In the genomic region with DNA sequence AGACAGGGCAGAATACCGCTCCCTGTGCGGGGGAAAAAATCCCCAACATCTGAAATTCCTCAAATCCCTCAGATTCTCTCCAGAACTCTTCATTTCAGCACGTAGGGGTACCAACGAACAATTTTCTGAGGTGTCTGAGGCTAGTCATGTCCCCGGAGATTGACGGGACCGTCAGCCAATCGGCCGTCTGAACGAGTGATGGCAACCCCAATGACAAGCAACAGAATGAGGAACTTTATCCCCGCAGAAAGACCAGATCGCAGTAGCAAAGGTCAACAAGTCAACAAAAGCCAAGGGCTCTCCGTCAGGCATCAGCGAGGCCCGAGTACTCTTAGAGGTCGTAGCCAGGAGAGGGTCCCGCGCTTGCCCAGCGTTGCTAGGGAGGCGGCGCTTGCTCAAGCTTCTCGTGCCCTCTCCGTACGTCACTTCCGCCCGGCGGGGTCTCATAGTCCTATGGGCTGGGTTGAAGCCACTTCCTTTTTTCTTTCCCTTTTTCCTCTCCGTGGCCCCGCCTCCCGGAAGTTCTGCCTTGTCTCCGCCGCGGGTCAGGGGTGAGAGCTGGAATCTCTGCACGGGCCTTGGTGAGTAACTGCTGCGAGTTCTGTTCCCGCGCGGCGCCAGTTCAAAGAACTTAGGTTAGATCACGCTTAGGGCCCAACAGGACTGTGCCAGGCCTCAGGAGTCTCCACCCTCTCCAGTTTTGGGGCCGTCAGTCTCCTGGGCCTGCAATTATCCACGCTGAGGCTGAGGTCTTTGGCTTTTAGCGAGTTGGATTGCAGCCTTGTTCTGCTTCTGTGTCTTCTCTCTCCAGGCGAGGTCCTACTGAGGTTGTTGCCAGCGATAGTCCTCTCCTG, we compare ENCODE assay signal across 8 cellular contexts. TPM values are rescaled to one million over a fixed set of nuclear protein-coding genes. Genes with fewer than 3 reads are reported as not detected.
DNase-seq lines count a peak whose midpoint lies in the region; TF ChIP-seq lines count a peak whose summit lies in the region.

A gene with protein sequence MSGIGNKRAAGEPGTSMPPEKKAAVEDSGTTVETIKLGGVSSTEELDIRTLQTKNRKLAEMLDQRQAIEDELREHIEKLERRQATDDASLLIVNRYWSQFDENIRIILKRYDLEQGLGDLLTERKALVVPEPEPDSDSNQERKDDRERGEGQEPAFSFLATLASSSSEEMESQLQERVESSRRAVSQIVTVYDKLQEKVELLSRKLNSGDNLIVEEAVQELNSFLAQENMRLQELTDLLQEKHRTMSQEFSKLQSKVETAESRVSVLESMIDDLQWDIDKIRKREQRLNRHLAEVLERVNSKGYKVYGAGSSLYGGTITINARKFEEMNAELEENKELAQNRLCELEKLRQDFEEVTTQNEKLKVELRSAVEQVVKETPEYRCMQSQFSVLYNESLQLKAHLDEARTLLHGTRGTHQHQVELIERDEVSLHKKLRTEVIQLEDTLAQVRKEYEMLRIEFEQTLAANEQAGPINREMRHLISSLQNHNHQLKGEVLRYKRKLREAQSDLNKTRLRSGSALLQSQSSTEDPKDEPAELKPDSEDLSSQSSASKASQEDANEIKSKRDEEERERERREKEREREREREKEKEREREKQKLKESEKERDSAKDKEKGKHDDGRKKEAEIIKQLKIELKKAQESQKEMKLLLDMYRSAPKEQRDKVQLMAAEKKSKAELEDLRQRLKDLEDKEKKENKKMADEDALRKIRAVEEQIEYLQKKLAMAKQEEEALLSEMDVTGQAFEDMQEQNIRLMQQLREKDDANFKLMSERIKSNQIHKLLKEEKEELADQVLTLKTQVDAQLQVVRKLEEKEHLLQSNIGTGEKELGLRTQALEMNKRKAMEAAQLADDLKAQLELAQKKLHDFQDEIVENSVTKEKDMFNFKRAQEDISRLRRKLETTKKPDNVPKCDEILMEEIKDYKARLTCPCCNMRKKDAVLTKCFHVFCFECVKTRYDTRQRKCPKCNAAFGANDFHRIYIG (plus strand): TSS at position 520 of the 854 bp plus-strand sequence. CDS start 1,571 bp downstream, outside the sequence.

- in situ Hi-C loops in SK-MEL-5 (cut with HindIII; ENCODE audit: low pct_unique_long_range_greater_than_20kb, low sequenced_read_pairs), result no loop called here

- H3K4me3 ChIP-seq in neuron (ENCODE audit: low read length) (peak within 1 kb of the TSS; percentile 94), subcutaneous abdominal adipose tissue (ENCODE audit: low read depth in 1 of 5, low read length in 5 of 5) (peak within 1 kb of the TSS; percentile 96 to 99 (median 98))

- H3K9ac ChIP-seq in subcutaneous abdominal adipose tissue (ENCODE audit: low read length in 5 of 5), result peak within 1 kb of the TSS; percentile 73 to 96 (median 86)

- H3K27me3 ChIP-seq in neuron (ENCODE audit: insufficient read depth, low read length) (peaks cover 3% of the 10 kb centered on the region), subcutaneous abdominal adipose tissue (ENCODE audit: control insufficient read depth in 5 of 5, insufficient read depth in 4 of 5, low read length in 5 of 5) (no peaks in the 10 kb centered on the region)

- POLR2A ChIA-PET in HEK293T (lab: Yijun Ruan, JAX), result interaction anchor here (0.8 to 2.4 kb wide), 4 partner anchors 40 to 135 kb away, joined by 3 to 11 read pairs (median 7); a partner anchor contains a TSS

- H3K4me1 ChIP-seq in neuron (ENCODE audit: insufficient read depth, low read length) (peaks cover 12% of the 10 kb centered on the region), subcutaneous abdominal adipose tissue (ENCODE audit: control insufficient read depth in 5 of 5, insufficient read depth in 5 of 5, low read length in 5 of 5) (peaks cover 1 to 30% (median 19%) of the 10 kb centered on the region in 5 donors)

- peak within 1 kb of the TSS; percentile 93 for H3K27ac ChIP-seq in subcutaneous abdominal adipose tissue (ENCODE audit: low read depth, low read length)

- H2AFZ ChIP-seq in neuron (ENCODE audit: low read depth, low read length), result peak within 1 kb of the TSS; percentile 98

- no peaks in the 10 kb centered on the region for H3K9me3 ChIP-seq in neuron (ENCODE audit: low read length)
- H3K9me3 ChIP-seq in subcutaneous abdominal adipose tissue (ENCODE audit: control insufficient read depth in 5 of 5, low read length in 5 of 5), result no peaks in the 10 kb centered on the region

- DNase-seq in GF-D8 (lab: John Stamatoyannopoulos, UW) (peak; percentile 94), HEK293T (ENCODE audit: extremely low spot score) (peak; percentile 96), MV-4-11 (lab: John Stamatoyannopoulos, UW) (peak; percentile 99), SK-MEL-5 (ENCODE audit: low read depth, low spot score) (peak; percentile 99), foreskin melanocyte (peak; percentile 99)
- peak; percentile 100 for DNase-seq in activated naive CD4-positive, alpha-beta T cell treated with Interleukin-2 at 50 U/mL for 16 hours

- H3K36me3 ChIP-seq in neuron (ENCODE audit: insufficient read depth, low read length) (peaks cover 26% of the 10 kb centered on the region), subcutaneous abdominal adipose tissue (ENCODE audit: control insufficient read depth in 5 of 5, insufficient read depth in 5 of 5, low read length in 5 of 5) (peaks cover 20 to 28% (median 26%) of the 10 kb centered on the region in 5 donors)

- CTCF ChIA-PET in HEK293T (lab: Yijun Ruan, JAX), result interaction anchor here (1.1 to 1.2 kb wide), 3 partner anchors 74 to 84 kb away, joined by 4 to 6 read pairs (median 5); no protein-coding TSS in a partner anchor

TF ChIP-seq in HEK293T, 16 proteins besides CTCF, POLR2A, EP300 and RAD21:
- TF ChIP-seq LEF1 (IDR thresholded peaks at IDR 0.05; ENCODE audit: borderline replicate concordance), result no peak
- no peak for TF ChIP-seq TARDBP (IDR thresholded peaks at IDR 0.05)
- no peak for TF ChIP-seq FOXA1 (IDR thresholded peaks at IDR 0.05)
- no peak for TF ChIP-seq HDGF (IDR thresholded peaks at IDR 0.05; ENCODE audit: borderline replicate concordance)
- no peak for TF ChIP-seq SP1 (IDR thresholded peaks at IDR 0.05)
- TF ChIP-seq NFRKB (IDR thresholded peaks at IDR 0.05), result no peak
- no peak for TF ChIP-seq FOXM1 (IDR thresholded peaks at IDR 0.05; ENCODE audit: borderline replicate concordance)
- no peak for TF ChIP-seq SUZ12 (IDR thresholded peaks at IDR 0.05)
- TF ChIP-seq ELF4 (IDR thresholded peaks at IDR 0.05), result peak; percentile 72
- no peak for TF ChIP-seq FOXK2 (IDR thresholded peaks at IDR 0.05)
- no peak for TF ChIP-seq ZNF384 (IDR thresholded peaks at IDR 0.05)
- TF ChIP-seq L3MBTL2 (conservative IDR thresholded peaks at IDR 0.05), result peak; percentile 35
- TF ChIP-seq CTBP1 (IDR thresholded peaks at IDR 0.05; ENCODE audit: borderline replicate concordance), result no peak
- TF ChIP-seq, protein P1, sequence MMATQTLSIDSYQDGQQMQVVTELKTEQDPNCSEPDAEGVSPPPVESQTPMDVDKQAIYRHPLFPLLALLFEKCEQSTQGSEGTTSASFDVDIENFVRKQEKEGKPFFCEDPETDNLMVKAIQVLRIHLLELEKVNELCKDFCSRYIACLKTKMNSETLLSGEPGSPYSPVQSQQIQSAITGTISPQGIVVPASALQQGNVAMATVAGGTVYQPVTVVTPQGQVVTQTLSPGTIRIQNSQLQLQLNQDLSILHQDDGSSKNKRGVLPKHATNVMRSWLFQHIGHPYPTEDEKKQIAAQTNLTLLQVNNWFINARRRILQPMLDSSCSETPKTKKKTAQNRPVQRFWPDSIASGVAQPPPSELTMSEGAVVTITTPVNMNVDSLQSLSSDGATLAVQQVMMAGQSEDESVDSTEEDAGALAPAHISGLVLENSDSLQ (IDR thresholded peaks at IDR 0.05), result peak; percentile 99
- no peak for TF ChIP-seq BHLHE40 (IDR thresholded peaks at IDR 0.05; ENCODE audit: borderline replicate concordance)
- no peak for TF ChIP-seq ARNT (IDR thresholded peaks at IDR 0.05)

RNA-seq across cellular contexts. Expression of the gene that starts here (rescaled TPM):
- total RNA-seq in SK-MEL-5 (2014; rRNA removed; shearing (Covaris generic)), result 30.9 and 31.8 TPM in 2 replicates
- 30.4 and 41.0 TPM in 2 replicates for polyA plus RNA-seq in SK-MEL-5 (2015; cell fraction: cytosol; rRNA removed)
- 26.0 and 30.8 TPM in 2 replicates for polyA plus RNA-seq in SK-MEL-5 (2015; cell fraction: nucleus; rRNA removed)

Comparison
In these comparisons a context has a peak if more than half of its experiments do, and no peak if none do; other contexts are left out.
1. Peak in every context shown above with its lines: DNase-seq, H3K4me3 ChIP-seq and H3K27ac ChIP-seq.